Comparison of ENCODE assay signal across 24 cellular contexts in the genomic region with DNA sequence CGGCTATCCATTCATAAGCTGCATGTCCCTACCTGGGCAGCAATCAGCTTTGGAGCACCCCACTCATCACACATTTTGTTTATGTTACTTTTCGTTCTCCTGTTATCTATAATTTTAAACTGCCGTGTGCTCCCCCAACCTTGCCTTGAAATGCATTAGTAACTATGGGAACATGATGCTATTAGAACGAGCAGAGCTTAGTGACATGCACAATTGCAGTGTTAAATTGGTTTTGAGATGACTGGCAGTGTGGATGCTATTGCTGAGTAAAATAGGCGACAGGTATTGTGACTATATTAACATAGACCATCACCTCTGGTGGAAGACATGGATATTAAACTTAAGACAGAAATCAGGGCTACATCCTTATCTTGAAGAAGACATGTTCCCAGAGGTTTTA.
"Had no signal": no experiment of that assay in that cellular context is flagged by ENCODE, and none has a peak within 500 bp of the region (broad histone marks: within the 10 kb centered on the region; RNA-seq: fewer than 3 reads in every experiment).

No MANE protein-coding gene starts in this region.

- H3K36me3 ChIP-seq: esophagus squamous epithelium, heart right ventricle, lower lobe of right lung, neutrophil, right lobe of liver, thoracic aorta, tibial nerve, upper lobe of left lung had no signal

- H3K27ac ChIP-seq: esophagus squamous epithelium, heart right ventricle, lower lobe of right lung, neutrophil, parathyroid adenoma, right lobe of liver, thoracic aorta, tibial nerve, upper lobe of left lung had no signal

- H3K9me3 ChIP-seq: esophagus squamous epithelium, heart right ventricle, lower lobe of right lung, neutrophil, right lobe of liver, thoracic aorta, tibial nerve, upper lobe of left lung had no signal

- H2AFZ ChIP-seq: parathyroid adenoma had no signal

- H3K4me3 ChIP-seq: esophagus squamous epithelium, heart right ventricle, lower lobe of right lung, right lobe of liver, thoracic aorta, tibial nerve, upper lobe of left lung had no signal

- DNase-seq: cortex of kidney; effector memory CD8-positive, alpha-beta T cell; erythroblast; esophagus squamous epithelium; foreskin melanocyte; glutamatergic neuron; heart right ventricle; hippocampal formation; islet precursor cell; kidney glomerular epithelial cell; left colon; left ventricle myocardium superior; lower lobe of right lung; natural killer cell; right lobe of liver; small intestine; stimulated activated CD4-positive, alpha-beta T cell treated with anti-CD3 and anti-CD28 coated beads, Interleukin-15, amount 100 ng/mL, for 24 hours; stimulated activated CD4-positive, alpha-beta T cell treated with anti-CD3 and anti-CD28 coated beads, Interleukin-2, amount 100 ng/mL, for 48 hours; stimulated activated naive B cell treated with anti-CD40 and anti-IgM and Interleukin-4, amounts not matched to agents 10 μg/mL and 1 μg/mL and 100 μg/mL, for 72 hours; upper lobe of left lung had no signal

- H3K27me3 ChIP-seq: esophagus squamous epithelium, heart right ventricle, neutrophil, right lobe of liver, tibial nerve, upper lobe of left lung had no signal

- H3K4me1 ChIP-seq: esophagus squamous epithelium, lower lobe of right lung, parathyroid adenoma, right lobe of liver, upper lobe of left lung had no signal

- H3K79me2 ChIP-seq: parathyroid adenoma had no signal

- H3K9ac ChIP-seq: parathyroid adenoma had no signal
